Comparison of ENCODE assay signal across 1 cellular context in the genomic region with DNA sequence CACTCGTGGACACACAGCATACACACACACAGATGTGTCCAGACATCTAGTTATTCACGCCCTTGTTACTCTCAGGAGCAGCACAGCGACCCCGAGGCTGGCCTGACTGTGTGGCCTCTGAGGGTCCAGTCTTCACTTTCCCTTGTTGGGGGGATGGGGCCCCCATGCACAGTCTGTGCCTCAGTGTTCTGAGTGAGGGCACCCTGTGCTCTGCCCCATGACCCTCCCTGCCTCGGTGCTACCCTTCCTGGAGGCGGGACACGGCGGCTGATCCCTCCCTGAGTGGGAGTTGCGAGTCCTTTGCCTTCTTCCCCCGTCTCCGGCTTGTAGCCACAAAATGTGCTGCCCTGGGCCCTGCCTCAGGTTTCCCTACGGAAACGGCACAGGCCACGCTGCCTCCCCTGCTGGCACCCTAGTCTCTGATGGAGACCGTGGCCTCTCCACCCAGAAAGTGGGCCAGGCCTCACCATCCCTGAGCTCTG.
TF ChIP-seq lines count a peak whose summit lies in the region.

No MANE protein-coding gene starts in this region.

TF ChIP-seq in GM23338, 12 proteins besides CTCF, POLR2A, EP300 and RAD21 (continued from another document):
- TF ChIP-seq, protein P1, sequence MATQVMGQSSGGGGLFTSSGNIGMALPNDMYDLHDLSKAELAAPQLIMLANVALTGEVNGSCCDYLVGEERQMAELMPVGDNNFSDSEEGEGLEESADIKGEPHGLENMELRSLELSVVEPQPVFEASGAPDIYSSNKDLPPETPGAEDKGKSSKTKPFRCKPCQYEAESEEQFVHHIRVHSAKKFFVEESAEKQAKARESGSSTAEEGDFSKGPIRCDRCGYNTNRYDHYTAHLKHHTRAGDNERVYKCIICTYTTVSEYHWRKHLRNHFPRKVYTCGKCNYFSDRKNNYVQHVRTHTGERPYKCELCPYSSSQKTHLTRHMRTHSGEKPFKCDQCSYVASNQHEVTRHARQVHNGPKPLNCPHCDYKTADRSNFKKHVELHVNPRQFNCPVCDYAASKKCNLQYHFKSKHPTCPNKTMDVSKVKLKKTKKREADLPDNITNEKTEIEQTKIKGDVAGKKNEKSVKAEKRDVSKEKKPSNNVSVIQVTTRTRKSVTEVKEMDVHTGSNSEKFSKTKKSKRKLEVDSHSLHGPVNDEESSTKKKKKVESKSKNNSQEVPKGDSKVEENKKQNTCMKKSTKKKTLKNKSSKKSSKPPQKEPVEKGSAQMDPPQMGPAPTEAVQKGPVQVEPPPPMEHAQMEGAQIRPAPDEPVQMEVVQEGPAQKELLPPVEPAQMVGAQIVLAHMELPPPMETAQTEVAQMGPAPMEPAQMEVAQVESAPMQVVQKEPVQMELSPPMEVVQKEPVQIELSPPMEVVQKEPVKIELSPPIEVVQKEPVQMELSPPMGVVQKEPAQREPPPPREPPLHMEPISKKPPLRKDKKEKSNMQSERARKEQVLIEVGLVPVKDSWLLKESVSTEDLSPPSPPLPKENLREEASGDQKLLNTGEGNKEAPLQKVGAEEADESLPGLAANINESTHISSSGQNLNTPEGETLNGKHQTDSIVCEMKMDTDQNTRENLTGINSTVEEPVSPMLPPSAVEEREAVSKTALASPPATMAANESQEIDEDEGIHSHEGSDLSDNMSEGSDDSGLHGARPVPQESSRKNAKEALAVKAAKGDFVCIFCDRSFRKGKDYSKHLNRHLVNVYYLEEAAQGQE (IDR thresholded peaks at IDR 0.05; ENCODE audit: unreplicated experiment), result no peak
- TF ChIP-seq, protein P2, sequence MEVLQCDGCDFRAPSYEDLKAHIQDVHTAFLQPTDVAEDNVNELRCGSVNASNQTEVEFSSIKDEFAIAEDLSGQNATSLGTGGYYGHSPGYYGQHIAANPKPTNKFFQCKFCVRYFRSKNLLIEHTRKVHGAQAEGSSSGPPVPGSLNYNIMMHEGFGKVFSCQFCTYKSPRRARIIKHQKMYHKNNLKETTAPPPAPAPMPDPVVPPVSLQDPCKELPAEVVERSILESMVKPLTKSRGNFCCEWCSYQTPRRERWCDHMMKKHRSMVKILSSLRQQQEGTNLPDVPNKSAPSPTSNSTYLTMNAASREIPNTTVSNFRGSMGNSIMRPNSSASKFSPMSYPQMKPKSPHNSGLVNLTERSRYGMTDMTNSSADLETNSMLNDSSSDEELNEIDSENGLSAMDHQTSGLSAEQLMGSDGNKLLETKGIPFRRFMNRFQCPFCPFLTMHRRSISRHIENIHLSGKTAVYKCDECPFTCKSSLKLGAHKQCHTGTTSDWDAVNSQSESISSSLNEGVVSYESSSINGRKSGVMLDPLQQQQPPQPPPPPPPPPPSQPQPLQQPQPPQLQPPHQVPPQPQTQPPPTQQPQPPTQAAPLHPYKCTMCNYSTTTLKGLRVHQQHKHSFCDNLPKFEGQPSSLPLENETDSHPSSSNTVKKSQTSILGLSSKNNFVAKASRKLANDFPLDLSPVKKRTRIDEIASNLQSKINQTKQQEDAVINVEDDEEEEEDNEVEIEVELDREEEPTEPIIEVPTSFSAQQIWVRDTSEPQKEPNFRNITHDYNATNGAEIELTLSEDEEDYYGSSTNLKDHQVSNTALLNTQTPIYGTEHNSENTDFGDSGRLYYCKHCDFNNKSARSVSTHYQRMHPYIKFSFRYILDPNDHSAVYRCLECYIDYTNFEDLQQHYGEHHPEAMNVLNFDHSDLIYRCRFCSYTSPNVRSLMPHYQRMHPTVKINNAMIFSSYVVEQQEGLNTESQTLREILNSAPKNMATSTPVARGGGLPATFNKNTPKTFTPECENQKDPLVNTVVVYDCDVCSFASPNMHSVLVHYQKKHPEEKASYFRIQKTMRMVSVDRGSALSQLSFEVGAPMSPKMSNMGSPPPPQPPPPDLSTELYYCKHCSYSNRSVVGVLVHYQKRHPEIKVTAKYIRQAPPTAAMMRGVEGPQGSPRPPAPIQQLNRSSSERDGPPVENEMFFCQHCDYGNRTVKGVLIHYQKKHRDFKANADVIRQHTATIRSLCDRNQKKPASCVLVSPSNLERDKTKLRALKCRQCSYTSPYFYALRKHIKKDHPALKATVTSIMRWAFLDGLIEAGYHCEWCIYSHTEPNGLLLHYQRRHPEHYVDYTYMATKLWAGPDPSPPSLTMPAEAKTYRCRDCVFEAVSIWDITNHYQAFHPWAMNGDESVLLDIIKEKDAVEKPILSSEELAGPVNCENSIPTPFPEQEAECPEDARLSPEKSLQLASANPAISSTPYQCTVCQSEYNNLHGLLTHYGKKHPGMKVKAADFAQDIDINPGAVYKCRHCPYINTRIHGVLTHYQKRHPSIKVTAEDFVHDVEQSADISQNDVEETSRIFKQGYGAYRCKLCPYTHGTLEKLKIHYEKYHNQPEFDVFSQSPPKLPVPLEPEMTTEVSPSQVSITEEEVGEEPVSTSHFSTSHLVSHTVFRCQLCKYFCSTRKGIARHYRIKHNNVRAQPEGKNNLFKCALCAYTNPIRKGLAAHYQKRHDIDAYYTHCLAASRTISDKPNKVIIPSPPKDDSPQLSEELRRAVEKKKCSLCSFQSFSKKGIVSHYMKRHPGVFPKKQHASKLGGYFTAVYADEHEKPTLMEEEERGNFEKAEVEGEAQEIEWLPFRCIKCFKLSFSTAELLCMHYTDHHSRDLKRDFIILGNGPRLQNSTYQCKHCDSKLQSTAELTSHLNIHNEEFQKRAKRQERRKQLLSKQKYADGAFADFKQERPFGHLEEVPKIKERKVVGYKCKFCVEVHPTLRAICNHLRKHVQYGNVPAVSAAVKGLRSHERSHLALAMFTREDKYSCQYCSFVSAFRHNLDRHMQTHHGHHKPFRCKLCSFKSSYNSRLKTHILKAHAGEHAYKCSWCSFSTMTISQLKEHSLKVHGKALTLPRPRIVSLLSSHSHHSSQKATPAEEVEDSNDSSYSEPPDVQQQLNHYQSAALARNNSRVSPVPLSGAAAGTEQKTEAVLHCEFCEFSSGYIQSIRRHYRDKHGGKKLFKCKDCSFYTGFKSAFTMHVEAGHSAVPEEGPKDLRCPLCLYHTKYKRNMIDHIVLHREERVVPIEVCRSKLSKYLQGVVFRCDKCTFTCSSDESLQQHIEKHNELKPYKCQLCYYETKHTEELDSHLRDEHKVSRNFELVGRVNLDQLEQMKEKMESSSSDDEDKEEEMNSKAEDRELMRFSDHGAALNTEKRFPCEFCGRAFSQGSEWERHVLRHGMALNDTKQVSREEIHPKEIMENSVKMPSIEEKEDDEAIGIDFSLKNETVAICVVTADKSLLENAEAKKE (CRISPR knock-in tag; IDR thresholded peaks at IDR 0.05), result no peak
